In genomic region chr14:100680439-100681051, GRCh38 we compare ENCODE assay signal across 14 cellular contexts. TPM values are rescaled to one million over a fixed set of nuclear protein-coding genes. Genes with fewer than 3 reads are reported as not detected.
DNase-seq lines count a peak whose midpoint lies in the region; ATAC-seq and TF ChIP-seq lines count a peak whose summit lies in the region.
"Had no signal": no experiment of that assay in that cellular context is flagged by ENCODE, and none has a peak within 500 bp of the region (broad histone marks: within the 10 kb centered on the region; RNA-seq: fewer than 3 reads in every experiment).

No MANE protein-coding gene starts in this region.

- H3K9ac ChIP-seq in colonic mucosa (ENCODE audit: low read depth in 2 of 2, low read length in 2 of 2) = no peak overlapping the region

- TF ChIP-seq CTCF in colonic mucosa (IDR thresholded peaks at IDR 0.05) (no peak), nephron progenitor cell (IDR thresholded peaks at IDR 0.05) (no peak)

- no peak overlapping the region for H3K4me3 ChIP-seq in colonic mucosa

- peak overlapping the region; percentile 36 for H3K27ac Mint-ChIP-seq in nephron progenitor cell
- H3K27ac Mint-ChIP-seq in activated T-cell treated with anti-CD3 and anti-CD28 coated beads, Interleukin-2, amount 50 U/mL, for 72 hours = no peak overlapping the region
- H3K27ac Mint-ChIP-seq: T-cell had no signal

- H3K4me3 Mint-ChIP-seq in nephron progenitor cell = no peak overlapping the region
- H3K4me3 Mint-ChIP-seq in activated T-cell treated with anti-CD3 and anti-CD28 coated beads, Interleukin-2, amount 50 U/mL, for 72 hours = no peak overlapping the region
- H3K4me3 Mint-ChIP-seq: T-cell had no signal

- peaks cover 6% of the 10 kb centered on the region for H3K27me3 Mint-ChIP-seq in nephron progenitor cell (ENCODE audit: low read depth, poor library complexity)
- H3K27me3 Mint-ChIP-seq in activated T-cell treated with anti-CD3 and anti-CD28 coated beads, Interleukin-2, amount 50 U/mL, for 72 hours (ENCODE audit: low read depth) = no peaks in the 10 kb centered on the region

- H3K9me3 ChIP-seq in colonic mucosa = no peaks in the 10 kb centered on the region

- DNase-seq in Right ventricle myocardium inferior (ENCODE audit: missing footprints) (peak; percentile 63), cardiac septum (ENCODE audit: low spot score) (no peak), colonic mucosa (no peak), nephron progenitor cell (no peak), HT-29 (ENCODE audit: low spot score) (no peak), SHP77 (lab: John Stamatoyannopoulos, UW) (no peak)
- DNase-seq in activated T-cell treated with anti-CD3 and anti-CD28 coated beads, Interleukin-2, amount 50 U/mL, for 72 hours = no peak
- DNase-seq: 8988T; activated CD8-positive, alpha-beta memory T cell treated with anti-CD3 and anti-CD28 coated beads, Interleukin-2, amount 50 U/mL, for 4 hours; left cardiac atrium; NCI-H526; T-cell had no signal

- peak overlapping the region; percentile 33 for H3K27ac ChIP-seq in colonic mucosa

- H3K27me3 ChIP-seq in colonic mucosa = no peaks in the 10 kb centered on the region

- intact Hi-C loops in Right ventricle myocardium inferior (cut with DNase I) (no loop called here), cardiac septum (cut with DNase I) (no loop called here), colonic mucosa (cut with DNase I) (no loop called here)

- peaks cover 13% of the 10 kb centered on the region for H3K4me1 ChIP-seq in colonic mucosa

- H3K9me3 Mint-ChIP-seq in nephron progenitor cell = no peaks in the 10 kb centered on the region
- no peaks in the 10 kb centered on the region for H3K9me3 Mint-ChIP-seq in activated T-cell treated with anti-CD3 and anti-CD28 coated beads, Interleukin-2, amount 50 U/mL, for 72 hours
- H3K9me3 Mint-ChIP-seq: T-cell had no signal

- H3K36me3 ChIP-seq in colonic mucosa = no peaks in the 10 kb centered on the region

- no peaks in the 10 kb centered on the region for H3K36me3 Mint-ChIP-seq in nephron progenitor cell (ENCODE audit: low read depth)
- no peaks in the 10 kb centered on the region for H3K36me3 Mint-ChIP-seq in activated T-cell treated with anti-CD3 and anti-CD28 coated beads, Interleukin-2, amount 50 U/mL, for 72 hours (ENCODE audit: insufficient read depth in 2 of 2)
- H3K36me3 Mint-ChIP-seq: T-cell had no signal

- H3K4me1 Mint-ChIP-seq in nephron progenitor cell = peaks cover 64% of the 10 kb centered on the region
- peaks cover 4% of the 10 kb centered on the region for H3K4me1 Mint-ChIP-seq in activated T-cell treated with anti-CD3 and anti-CD28 coated beads, Interleukin-2, amount 50 U/mL, for 72 hours (ENCODE audit: low read depth)
- H3K4me1 Mint-ChIP-seq: T-cell had no signal

- no peak for ATAC-seq in Right ventricle myocardium inferior
- no peak for ATAC-seq in activated T-cell treated with anti-CD3 and anti-CD28 coated beads, Interleukin-2, amount 50 U/mL, for 72 hours (replicated peaks in 1 of 2)
- no peak for ATAC-seq in HG03097 (IDR thresholded peaks at IDR 0.05; ENCODE audit: low FRiP score, unreplicated experiment)
- ATAC-seq: esophagus mucosa, T-cell had no signal

RNA-seq across cellular contexts. Expression of gene DLK1, which starts 46.1 kb away (rescaled TPM):
- 52.3 TPM for total RNA-seq in Right ventricle myocardium inferior
- total RNA-seq in cardiac septum = 1.2 TPM
- 1 to 10 TPM in 1 of 2 donors, not detected in 1; 2.2 TPM for total RNA-seq in colonic mucosa
- not detected in 2 replicates for total RNA-seq in HT-29 (2014; rRNA removed; shearing (Covaris generic))
- not detected for total RNA-seq in activated T-cell treated with anti-CD3 and anti-CD28 coated beads, Interleukin-2, amount 50 U/mL, for 72 hours

Comparison
In these comparisons a context has a peak if more than half of its experiments do, and no peak if none do; other contexts are left out.
1. RNA of gene DLK1, which starts 46.1 kb away (total RNA-seq): 52.3 TPM in Right ventricle myocardium inferior (single experiment); 2.2 TPM in colonic mucosa, 1.2 TPM in cardiac septum (single experiment), not detected in HT-29 and not detected in activated T-cell treated with anti-CD3 and anti-CD28 coated beads, Interleukin-2, amount 50 U/mL, for 72 hours; every median in the first group is over 10 times any median in the second.